Comparison of ENCODE assay signal across 22 cellular contexts in genomic region chr5:55073211-55073610, GRCh38. TPM values are rescaled to one million over a fixed set of nuclear protein-coding genes. Genes with fewer than 3 reads are reported as not detected.
DNase-seq lines count a peak whose midpoint lies in the region; ATAC-seq and TF ChIP-seq lines count a peak whose summit lies in the region.
"Had no signal": no experiment of that assay in that cellular context is flagged by ENCODE, and none has a peak within 500 bp of the region (broad histone marks: within the 10 kb centered on the region; RNA-seq: fewer than 3 reads in every experiment).

No MANE protein-coding gene starts in this region.

- H3K27me3 Mint-ChIP-seq in activated CD4-positive, alpha-beta T cell treated with anti-CD3 and anti-CD28 coated beads for 36 hours = peaks cover 3% of the 10 kb centered on the region
- H3K27me3 Mint-ChIP-seq in CD4-positive, alpha-beta memory T cell = no peaks in the 10 kb centered on the region
- no peaks in the 10 kb centered on the region for H3K27me3 Mint-ChIP-seq in activated CD4-positive, alpha-beta memory T cell treated with anti-CD3 and anti-CD28 coated beads, Interleukin-2, amount 10 ng/mL, durations not matched to agents 7 days and 5 days
- no peaks in the 10 kb centered on the region for H3K27me3 Mint-ChIP-seq in WTC11 (ENCODE audit: low read depth)

- peak overlapping the region; percentile 23 for H3K4me3 Mint-ChIP-seq in activated CD4-positive, alpha-beta T cell treated with anti-CD3 and anti-CD28 coated beads for 36 hours
- peak overlapping the region in 7 of 8 donors; percentile 8 to 84 (median 64) for H3K4me3 Mint-ChIP-seq in CD4-positive, alpha-beta memory T cell
- peak overlapping the region; percentile 6 for H3K4me3 Mint-ChIP-seq in activated CD4-positive, alpha-beta memory T cell treated with anti-CD3 and anti-CD28 coated beads, Interleukin-2, amount 10 ng/mL, durations not matched to agents 7 days and 5 days
- no peak overlapping the region for H3K4me3 Mint-ChIP-seq in WTC11

- H3K27me3 ChIP-seq in CD4-positive, alpha-beta memory T cell (ENCODE audit: insufficient read depth, low read length) = no peaks in the 10 kb centered on the region
- H3K27me3 ChIP-seq in osteoblast (ENCODE audit: insufficient read depth, low read length) = no peaks in the 10 kb centered on the region
- H3K27me3 ChIP-seq: cardiac muscle cell, heart left ventricle, ovary, upper lobe of left lung had no signal

- no peaks in the 10 kb centered on the region for H3K36me3 Mint-ChIP-seq in activated CD4-positive, alpha-beta T cell treated with anti-CD3 and anti-CD28 coated beads for 36 hours (ENCODE audit: low read depth)
- no peaks in the 10 kb centered on the region for H3K36me3 Mint-ChIP-seq in CD4-positive, alpha-beta memory T cell
- H3K36me3 Mint-ChIP-seq in activated CD4-positive, alpha-beta memory T cell treated with anti-CD3 and anti-CD28 coated beads, Interleukin-2, amount 10 ng/mL, durations not matched to agents 7 days and 5 days (ENCODE audit: low read depth) = peaks cover 37% of the 10 kb centered on the region
- H3K36me3 Mint-ChIP-seq in WTC11 = no peaks in the 10 kb centered on the region

- H3K36me3 ChIP-seq in CD4-positive, alpha-beta memory T cell (ENCODE audit: insufficient read depth, low read length) = no peaks in the 10 kb centered on the region
- no peaks in the 10 kb centered on the region for H3K36me3 ChIP-seq in osteoblast (ENCODE audit: insufficient read depth, low read length)
- H3K36me3 ChIP-seq: cardiac muscle cell, heart left ventricle, ovary, upper lobe of left lung had no signal

- CTCF ChIA-PET in activated CD4-positive, alpha-beta T cell treated with anti-CD3 and anti-CD28 coated beads for 36 hours (lab: Charles Lee) = interaction anchor here (0.9 to 1.8 kb wide), 4 partner anchors 11 to 172 kb away, joined by 4 to 7 read pairs (median 6); no protein-coding TSS in a partner anchor
- CTCF ChIA-PET in CD4-positive, alpha-beta memory T cell (lab: Charles Lee; ENCODE audit: partially characterized antibody) = interaction anchor here (1.4 to 2.2 kb wide), 3 partner anchors 12 to 23 kb away, joined by 3 to 9 read pairs (median 8); no protein-coding TSS in a partner anchor
- CTCF ChIA-PET in activated CD4-positive, alpha-beta memory T cell treated with anti-CD3 and anti-CD28 coated beads, Interleukin-2, amount 10 ng/mL, durations not matched to agents 7 days and 5 days (lab: Charles Lee) = interaction anchor here (1.5 to 2.1 kb wide), 4 partner anchors 48 to 167 kb away, joined by 4 to 11 read pairs (median 6); partner anchors contain the start of gene GZMK
- CTCF ChIA-PET in WTC11 (lab: Charles Lee) = interaction anchor here (0.7 to 1.2 kb wide), 2 partner anchors 113 to 167 kb away, joined by 3 read pairs; no protein-coding TSS in a partner anchor

- peak; percentile 47 for ATAC-seq in activated CD4-positive, alpha-beta T cell treated with anti-CD3 and anti-CD28 coated beads for 36 hours
- ATAC-seq in esophagus mucosa = peak; percentile 65
- ATAC-seq in WTC11 = no peak
- ATAC-seq: heart left ventricle had no signal

- POLR2A ChIA-PET in activated CD4-positive, alpha-beta T cell treated with anti-CD3 and anti-CD28 coated beads for 36 hours (lab: Charles Lee) = no interaction called here
- POLR2A ChIA-PET in CD4-positive, alpha-beta memory T cell (lab: Charles Lee; ENCODE audit: partially characterized antibody) = interaction anchor here (0.8 to 2.2 kb wide), 5 partner anchors 12 to 36 kb away, joined by 3 to 16 read pairs (median 9); no protein-coding TSS in a partner anchor
- POLR2A ChIA-PET in activated CD4-positive, alpha-beta memory T cell treated with anti-CD3 and anti-CD28 coated beads, Interleukin-2, amount 10 ng/mL, durations not matched to agents 7 days and 5 days (lab: Charles Lee) = interaction anchor here (1.4 to 5.3 kb wide), 7 partner anchors 11 to 129 kb away, joined by 3 to 64 read pairs (median 20); partner anchors contain the start of gene GZMA
- POLR2A ChIA-PET in WTC11 (lab: Charles Lee) = no interaction called here

- H4K20me1 ChIP-seq in osteoblast (ENCODE audit: insufficient read depth, low read length) = no peaks in the 10 kb centered on the region

- peak overlapping the region; percentile 17 for H3K27ac ChIP-seq in CD4-positive, alpha-beta memory T cell (ENCODE audit: low read depth, low read length)
- H3K27ac ChIP-seq in osteoblast (ENCODE audit: low read depth, low read length) = no peak overlapping the region
- H3K27ac ChIP-seq: cardiac muscle cell, ovary, upper lobe of left lung had no signal

- H2AFZ ChIP-seq in osteoblast (ENCODE audit: low read length) = no peak overlapping the region

- no peak overlapping the region for H3K4me2 ChIP-seq in osteoblast (ENCODE audit: insufficient read depth, low read length)

- peaks cover 39% of the 10 kb centered on the region for H3K4me1 ChIP-seq in CD4-positive, alpha-beta memory T cell (ENCODE audit: insufficient read depth, low read length)
- H3K4me1 ChIP-seq in osteoblast (ENCODE audit: insufficient read depth, low read length) = no peaks in the 10 kb centered on the region
- H3K4me1 ChIP-seq: heart left ventricle, upper lobe of left lung had no signal

- TF ChIP-seq CTCF in osteoblast (IDR thresholded peaks at IDR 0.05; ENCODE audit: extremely low read depth, low read depth, low read length) (no peak), WTC11 (IDR thresholded peaks at IDR 0.05) (no peak)

- no peaks in the 10 kb centered on the region for H3K9me3 Mint-ChIP-seq in activated CD4-positive, alpha-beta T cell treated with anti-CD3 and anti-CD28 coated beads for 36 hours (ENCODE audit: low read depth)
- H3K9me3 Mint-ChIP-seq in CD4-positive, alpha-beta memory T cell = peaks cover 0 to 5% (median 0%) of the 10 kb centered on the region in 8 donors
- peaks cover 17% of the 10 kb centered on the region for H3K9me3 Mint-ChIP-seq in activated CD4-positive, alpha-beta memory T cell treated with anti-CD3 and anti-CD28 coated beads, Interleukin-2, amount 10 ng/mL, durations not matched to agents 7 days and 5 days
- H3K9me3 Mint-ChIP-seq in WTC11 = peaks cover 10% of the 10 kb centered on the region

- H3K79me2 ChIP-seq in osteoblast (ENCODE audit: insufficient read depth, low read length) = no peaks in the 10 kb centered on the region

- peaks cover 33% of the 10 kb centered on the region for H3K4me1 Mint-ChIP-seq in activated CD4-positive, alpha-beta T cell treated with anti-CD3 and anti-CD28 coated beads for 36 hours
- peaks cover 25 to 47% (median 30%) of the 10 kb centered on the region in 4 donors for H3K4me1 Mint-ChIP-seq in CD4-positive, alpha-beta memory T cell
- H3K4me1 Mint-ChIP-seq in activated CD4-positive, alpha-beta memory T cell treated with anti-CD3 and anti-CD28 coated beads, Interleukin-2, amount 10 ng/mL, durations not matched to agents 7 days and 5 days = peaks cover 48% of the 10 kb centered on the region
- H3K4me1 Mint-ChIP-seq in WTC11 = 0 out of 2 replicates have a peak, but pooled peaks cover 4% of the 10 kb centered on the region

- peak; percentile 24 for DNase-seq in activated CD4-positive, alpha-beta T cell treated with anti-CD3 and anti-CD28 coated beads for 36 hours
- no peak for DNase-seq in activated CD4-positive, alpha-beta T cell treated with anti-CD3 and anti-CD28 coated beads for 4 hours
- no peak for DNase-seq in CD4-positive, alpha-beta memory T cell
- no peak for DNase-seq in activated CD4-positive, alpha-beta memory T cell treated with anti-CD3 and anti-CD28 coated beads, Interleukin-2, amount 10 ng/mL, durations not matched to agents 7 days and 5 days
- DNase-seq in amygdala (lab: John Stamatoyannopoulos, UW) (no peak), osteoblast (ENCODE audit: insufficient read length, low spot score, missing footprints) (no peak), WTC11 (ENCODE audit: low spot score) (no peak)
- DNase-seq: anterior cingulate cortex, heart left ventricle, mesenchymal stem cell, NCI-H1092, NCI-H187 treated with DMSO at 0.1 percent for 48 hours, NCI-H345, NCI-H82, ovary, upper lobe of left lung had no signal

- H3K4me3 ChIP-seq in CD4-positive, alpha-beta memory T cell (ENCODE audit: low read length in 2 of 2) = no peak overlapping the region
- H3K4me3 ChIP-seq in osteoblast (ENCODE audit: insufficient read depth, low read length) = no peak overlapping the region
- H3K4me3 ChIP-seq: cardiac muscle cell, heart left ventricle, ovary, upper lobe of left lung had no signal

- intact Hi-C loops in activated CD4-positive, alpha-beta T cell treated with anti-CD3 and anti-CD28 coated beads for 36 hours (cut with DNase I, micrococcal nuclease) = loop anchor here (2.0 to 10.0 kb wide), 5 partner anchors 48 to 1252 kb away; partner anchors contain the start of genes GZMK (in 1 of the 2) and IL6ST (in 1 of the 2)
- intact Hi-C loops in CD4-positive, alpha-beta memory T cell (cut with micrococcal nuclease) = loop anchor here (2.0 to 5.0 kb wide), 2 partner anchors 24 to 71 kb away; no protein-coding TSS in a partner anchor

- no peaks in the 10 kb centered on the region for H3K9me3 ChIP-seq in CD4-positive, alpha-beta memory T cell (ENCODE audit: control insufficient read depth in 1 of 2, low read length in 2 of 2)
- no peaks in the 10 kb centered on the region for H3K9me3 ChIP-seq in osteoblast (ENCODE audit: low read depth, low read length)
- H3K9me3 ChIP-seq: ovary, upper lobe of left lung had no signal

- H3K27ac Mint-ChIP-seq in activated CD4-positive, alpha-beta T cell treated with anti-CD3 and anti-CD28 coated beads for 36 hours = peak overlapping the region; percentile 52
- H3K27ac Mint-ChIP-seq in CD4-positive, alpha-beta memory T cell = peak overlapping the region; percentile 68 to 88 (median 80)
- peak overlapping the region; percentile 91 for H3K27ac Mint-ChIP-seq in activated CD4-positive, alpha-beta memory T cell treated with anti-CD3 and anti-CD28 coated beads, Interleukin-2, amount 10 ng/mL, durations not matched to agents 7 days and 5 days
- no peak overlapping the region for H3K27ac Mint-ChIP-seq in WTC11

TF ChIP-seq in WTC11, 78 proteins besides CTCF, POLR2A, EP300 and RAD21 (continues in another document):
- no peak for TF ChIP-seq TEAD4 (CRISPR knock-in tag; IDR thresholded peaks at IDR 0.05)
- no peak for TF ChIP-seq FOXJ3 (CRISPR knock-in tag; IDR thresholded peaks at IDR 0.05; ENCODE audit: borderline replicate concordance)

RNA-seq across cellular contexts. Expression of gene GZMA, which starts 29.2 kb away (rescaled TPM):
- total RNA-seq in activated CD4-positive, alpha-beta T cell treated with anti-CD3 and anti-CD28 coated beads for 36 hours = 1 to 10 TPM; 2.4 TPM
- 10 to 100 TPM; 25.0 to 28.2 TPM for total RNA-seq in CD4-positive, alpha-beta memory T cell
- polyA plus RNA-seq in CD4-positive, alpha-beta memory T cell = 100 to 1,000 TPM; 199 to 230 TPM
- total RNA-seq in activated CD4-positive, alpha-beta memory T cell treated with anti-CD3 and anti-CD28 coated beads, Interleukin-2, amount 10 ng/mL, durations not matched to agents 7 days and 5 days = 1,000 to 10,000 TPM; 1,058 to 1,099 TPM
- total RNA-seq in esophagus mucosa (0.36 TPM), osteoblast (not detected in 2 replicates), WTC11 (2021) (not detected in 3 replicates)
- total RNA-seq: A172, cardiac muscle cell, endothelial cell of umbilical vein, OCI-LY7 had no signal
- polyA plus RNA-seq: cardiac muscle cell, endothelial cell of umbilical vein had no signal

RNA-seq across cellular contexts. Expression of gene GZMK, which starts 49.2 kb away (rescaled TPM):
- not detected for total RNA-seq in activated CD4-positive, alpha-beta T cell treated with anti-CD3 and anti-CD28 coated beads for 36 hours
- 10 to 100 TPM; 30.0 to 31.3 TPM for total RNA-seq in CD4-positive, alpha-beta memory T cell
- 100 to 1,000 TPM in 1 of 2 donors, 10 to 100 TPM in 1; 92.8 to 116 TPM for polyA plus RNA-seq in CD4-positive, alpha-beta memory T cell
- 10 to 100 TPM; 14.5 to 14.7 TPM for total RNA-seq in activated CD4-positive, alpha-beta memory T cell treated with anti-CD3 and anti-CD28 coated beads, Interleukin-2, amount 10 ng/mL, durations not matched to agents 7 days and 5 days
- total RNA-seq in esophagus mucosa (not detected), osteoblast (not detected in 2 replicates), WTC11 (2021) (not detected in 3 replicates)
- total RNA-seq: A172, cardiac muscle cell, dermis microvascular lymphatic vessel endothelial cell, endothelial cell of umbilical vein, OCI-LY7 had no signal
- polyA plus RNA-seq: cardiac muscle cell, endothelial cell of umbilical vein had no signal

Comparison
In these comparisons a context has a peak if more than half of its experiments do, and no peak if none do; other contexts are left out.
1. RNA of gene GZMA, which starts 29.2 kb away (total RNA-seq): 1,058 to 1,099 TPM in activated CD4-positive, alpha-beta memory T cell treated with anti-CD3 and anti-CD28 coated beads, Interleukin-2, amount 10 ng/mL, durations not matched to agents 7 days and 5 days; 25.0 to 28.2 TPM in CD4-positive, alpha-beta memory T cell, 2.4 TPM in activated CD4-positive, alpha-beta T cell treated with anti-CD3 and anti-CD28 coated beads for 36 hours, 0.36 TPM in esophagus mucosa (single experiment), not detected in osteoblast and not detected in WTC11; every median in the first group is over 10 times any median in the second.
2. RNA of gene GZMK, which starts 49.2 kb away (total RNA-seq): 30.0 to 31.3 TPM in CD4-positive, alpha-beta memory T cell and 14.5 to 14.7 TPM in activated CD4-positive, alpha-beta memory T cell treated with anti-CD3 and anti-CD28 coated beads, Interleukin-2, amount 10 ng/mL, durations not matched to agents 7 days and 5 days; not detected in activated CD4-positive, alpha-beta T cell treated with anti-CD3 and anti-CD28 coated beads for 36 hours, not detected in esophagus mucosa (single experiment), not detected in osteoblast and not detected in WTC11; every median in the first group is over 10 times any median in the second.
3. POLR2A ChIA-PET loops: an anchor here in CD4-positive, alpha-beta memory T cell (0.8 to 2.2 kb wide) and activated CD4-positive, alpha-beta memory T cell treated with anti-CD3 and anti-CD28 coated beads, Interleukin-2, amount 10 ng/mL, durations not matched to agents 7 days and 5 days (1.4 to 5.3 kb wide); none called in activated CD4-positive, alpha-beta T cell treated with anti-CD3 and anti-CD28 coated beads for 36 hours and WTC11.